In the genomic region with DNA sequence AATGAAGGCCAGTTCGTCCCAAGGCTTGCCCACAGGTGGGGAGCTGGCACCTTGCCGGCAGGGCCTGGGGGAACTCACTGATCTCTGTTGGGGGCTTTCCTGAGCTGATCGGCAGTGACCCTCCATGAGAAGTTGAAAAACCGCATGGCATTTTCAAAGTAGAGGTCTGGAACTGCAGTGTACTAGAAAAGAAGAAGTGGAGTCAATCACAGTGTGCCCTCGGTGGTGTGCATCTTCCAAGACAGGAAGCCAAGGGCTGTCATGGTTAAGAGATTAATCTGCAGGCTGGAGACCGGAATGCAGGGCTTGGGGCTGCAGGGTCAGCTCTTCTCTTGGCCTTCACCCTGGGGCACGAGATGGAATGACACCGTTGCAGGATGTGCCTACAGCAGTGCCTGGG, we compare ENCODE assay signal across 14 cellular contexts.
"Had no signal": no experiment of that assay in that cellular context is flagged by ENCODE, and none has a peak within 500 bp of the region (broad histone marks: within the 10 kb centered on the region; RNA-seq: fewer than 3 reads in every experiment).

No MANE protein-coding gene starts in this region.

- H3K4me3 Mint-ChIP-seq: activated T-cell treated with anti-CD3 and anti-CD28 coated beads, Interleukin-2, amount 50 U/mL, for 72 hours; naive thymus-derived CD4-positive, alpha-beta T cell; stimulated activated naive CD8-positive, alpha-beta T cell treated with anti-CD3 and anti-CD28 coated beads, Interleukin-15, Interleukin-2, amounts not matched to agents 100 ng/mL and 50 ng/mL, for 24 hours; T-helper 2 cell treated with Interferon-gamma antibody and Interleukin-4, amounts not matched to agents 5 μg/mL and 100 μg/mL, for 36 hours had no signal

- H3K27ac Mint-ChIP-seq: activated T-cell treated with anti-CD3 and anti-CD28 coated beads, Interleukin-2, amount 50 U/mL, for 72 hours; stimulated activated naive CD8-positive, alpha-beta T cell treated with anti-CD3 and anti-CD28 coated beads, Interleukin-15, Interleukin-2, amounts not matched to agents 100 ng/mL and 50 ng/mL, for 24 hours; T-helper 2 cell treated with Interferon-gamma antibody and Interleukin-4, amounts not matched to agents 5 μg/mL and 100 μg/mL, for 36 hours had no signal

- H3K9me3 ChIP-seq: adrenal gland, colonic mucosa, esophagus squamous epithelium had no signal

- H3K4me3 ChIP-seq: adrenal gland, colonic mucosa, esophagus squamous epithelium, lung had no signal

- H3K4me1 Mint-ChIP-seq: naive thymus-derived CD4-positive, alpha-beta T cell had no signal

- H3K27ac ChIP-seq: colonic mucosa, esophagus squamous epithelium, WERI-Rb-1 had no signal

- ATAC-seq: activated T-cell treated with anti-CD3 and anti-CD28 coated beads, Interleukin-2, amount 50 U/mL, for 72 hours; left cardiac atrium; naive thymus-derived CD4-positive, alpha-beta T cell had no signal

- DNase-seq: activated T-cell treated with anti-CD3 and anti-CD28 coated beads, Interleukin-2, amount 50 U/mL, for 72 hours; adrenal gland; caudate nucleus; colonic mucosa; esophagus squamous epithelium; foreskin fibroblast; left cardiac atrium; naive thymus-derived CD4-positive, alpha-beta T cell; occipital lobe; stimulated activated CD4-positive, alpha-beta T cell treated with anti-CD3 and anti-CD28 coated beads, Interleukin-12 subunit alpha, Interleukin-12 subunit beta, amount 100 ng/mL, for 4 hours; WERI-Rb-1 had no signal

- H3K4me1 ChIP-seq: colonic mucosa, esophagus squamous epithelium had no signal

- H3K27me3 ChIP-seq: adrenal gland, colonic mucosa, esophagus squamous epithelium had no signal

- H3K9me3 Mint-ChIP-seq: activated T-cell treated with anti-CD3 and anti-CD28 coated beads, Interleukin-2, amount 50 U/mL, for 72 hours; naive thymus-derived CD4-positive, alpha-beta T cell; stimulated activated naive CD8-positive, alpha-beta T cell treated with anti-CD3 and anti-CD28 coated beads, Interleukin-15, Interleukin-2, amounts not matched to agents 100 ng/mL and 50 ng/mL, for 24 hours; T-helper 2 cell treated with Interferon-gamma antibody and Interleukin-4, amounts not matched to agents 5 μg/mL and 100 μg/mL, for 36 hours had no signal

- H3K27me3 Mint-ChIP-seq: naive thymus-derived CD4-positive, alpha-beta T cell; stimulated activated naive CD8-positive, alpha-beta T cell treated with anti-CD3 and anti-CD28 coated beads, Interleukin-15, Interleukin-2, amounts not matched to agents 100 ng/mL and 50 ng/mL, for 24 hours had no signal
